ENCODE assay signal across 8 cellular contexts in genomic region chr7:144513332-144513731, GRCh38.
DNase-seq lines count a peak whose midpoint lies in the region; ATAC-seq and TF ChIP-seq lines count a peak whose summit lies in the region.

No MANE protein-coding gene starts in this region.

- H2AK5ac ChIP-seq in mesendoderm (ENCODE audit: low read length) = no peak overlapping the region

- H3K4me1 ChIP-seq in mesendoderm (ENCODE audit: control insufficient read depth, low read depth, low read length) = no peaks in the 10 kb centered on the region

- no peaks in the 10 kb centered on the region for H3K36me3 ChIP-seq in mesendoderm (ENCODE audit: control insufficient read depth, insufficient read depth, low read length)

- H2BK120ac ChIP-seq in mesendoderm (ENCODE audit: low read depth, low read length) = no peak overlapping the region

- H3K27me3 ChIP-seq in mesendoderm (ENCODE audit: insufficient read depth, low read length, poor library complexity) = no peaks in the 10 kb centered on the region

- WGBS in mesendoderm (ENCODE audit: extremely low coverage, insufficient coverage, low lambda C conversion rate) = no CpG with 5 or more reads among the region's 2 CpGs

- H3K56ac ChIP-seq in mesendoderm (ENCODE audit: low read length) = no peak overlapping the region

- H3K4ac ChIP-seq in mesendoderm (ENCODE audit: low read depth, low read length) = no peak overlapping the region

- no peak for TF ChIP-seq POLR2A in NB4 (IDR thresholded peaks at IDR 0.05; ENCODE audit: extremely low read depth, insufficient read length)

- H3K23ac ChIP-seq in mesendoderm (ENCODE audit: low read length) = no peak overlapping the region

- no peak overlapping the region for H3K4me2 ChIP-seq in mesendoderm (ENCODE audit: low read length)

- no peak overlapping the region for H3K18ac ChIP-seq in mesendoderm (ENCODE audit: low read length)

- no peaks in the 10 kb centered on the region for H3K79me2 ChIP-seq in mesendoderm (ENCODE audit: control insufficient read depth, insufficient read depth, low read length)

- H3K4me3 ChIP-seq in NB4 (ENCODE audit: low read depth, low read length) (no peak overlapping the region), mesendoderm (ENCODE audit: low read length) (no peak overlapping the region)

- no peak overlapping the region for H2BK15ac ChIP-seq in mesendoderm (replicated peaks; ENCODE audit: low read depth)

- ATAC-seq in GM18858 (IDR thresholded peaks at IDR 0.05; ENCODE audit: unreplicated experiment) = peak; percentile 37
- no peak for ATAC-seq in HG03025 (IDR thresholded peaks at IDR 0.05; ENCODE audit: low FRiP score, unreplicated experiment)
- ATAC-seq in GM19397 (IDR thresholded peaks at IDR 0.05; ENCODE audit: unreplicated experiment) = no peak

- H3K27ac ChIP-seq in VCaP = peak overlapping the region; percentile 55
- H3K27ac ChIP-seq in mesendoderm (ENCODE audit: low read depth, low read length) = no peak overlapping the region

- no peak overlapping the region for H2BK5ac ChIP-seq in mesendoderm (ENCODE audit: low read length)

- H3K9ac ChIP-seq in mesendoderm (ENCODE audit: low read length) = no peak overlapping the region

- no peaks in the 10 kb centered on the region for H3K79me1 ChIP-seq in mesendoderm (ENCODE audit: low read length)

- DNase-seq in NB4 (ENCODE audit: low read depth) (peak; percentile 59), mesendoderm (peak; percentile 41), amniotic stem cell (lab: John Stamatoyannopoulos, UW) (no peak)
- no peak for DNase-seq in stimulated activated CD4-positive, alpha-beta T cell treated with anti-CD3 and anti-CD28 coated beads, Interleukin-12 subunit alpha, Interleukin-12 subunit beta, amount 100 ng/mL, for 4 hours

- no peak overlapping the region for H4K8ac ChIP-seq in mesendoderm (ENCODE audit: low read depth, low read length)

- no peak overlapping the region for H4K5ac ChIP-seq in mesendoderm (ENCODE audit: low read length)

- TF ChIP-seq CTCF in NB4 (IDR thresholded peaks at IDR 0.05; ENCODE audit: low read depth, low read length) = peak; percentile 21
- TF ChIP-seq CTCF in VCaP (conservative IDR thresholded peaks at IDR 0.05) = peak; percentile 90

Comparison
In these comparisons a context has a peak if more than half of its experiments do, and no peak if none do; other contexts are left out.
1. DNase-seq: peak in NB4 (single experiment) and mesendoderm (single experiment); none in amniotic stem cell (single experiment) and stimulated activated CD4-positive, alpha-beta T cell treated with anti-CD3 and anti-CD28 coated beads, Interleukin-12 subunit alpha, Interleukin-12 subunit beta, amount 100 ng/mL, for 4 hours (single experiment).